30 cellular contexts compared by ENCODE assay signal in genomic region chr16:82042841-82043240, GRCh38. TPM values are rescaled to one million over a fixed set of nuclear protein-coding genes. Genes with fewer than 3 reads are reported as not detected.
"Had no signal": no experiment of that assay in that cellular context is flagged by ENCODE, and none has a peak within 500 bp of the region (broad histone marks: within the 10 kb centered on the region; RNA-seq: fewer than 3 reads in every experiment).

No MANE protein-coding gene starts in this region.

- H3K27me3 ChIP-seq: adrenal gland, ascending aorta, left lung, ovary, right atrium auricular region, suprapubic skin, upper lobe of right lung had no signal

- H3K4me1 ChIP-seq: adrenal gland, ascending aorta, breast epithelium, gastroesophageal sphincter, left lung, psoas muscle, right atrium auricular region, suprapubic skin, tibial artery, upper lobe of right lung had no signal

- H3K4me3 Mint-ChIP-seq: activated T-cell treated with anti-CD3 and anti-CD28 coated beads, Interleukin-2, amount 50 U/mL, for 72 hours; nephron; T-helper 1 cell treated with Interleukin-12 subunit alpha and Interleukin-12 subunit beta and Interleukin-4 antibody, amounts not matched to agents 30 μg/mL and 1 μg/mL, for 36 hours had no signal

- H3K9me3 Mint-ChIP-seq: activated naive CD4-positive, alpha-beta T cell treated with anti-CD3 and anti-CD28 coated beads, Interleukin-2, amount 50 U/mL, for 72 hours; activated T-cell treated with anti-CD3 and anti-CD28 coated beads, Interleukin-2, amount 50 U/mL, for 72 hours; nephron; T-helper 1 cell treated with Interleukin-12 subunit alpha and Interleukin-12 subunit beta and Interleukin-4 antibody, amounts not matched to agents 30 μg/mL and 1 μg/mL, for 36 hours had no signal

- H3K9me3 ChIP-seq: adrenal gland, ascending aorta, breast epithelium, gastroesophageal sphincter, left lung, ovary, psoas muscle, right atrium auricular region, suprapubic skin, tibial artery, upper lobe of right lung had no signal

- H3K4me3 ChIP-seq: adrenal gland, ascending aorta, breast epithelium, gastroesophageal sphincter, left lung, lung, ovary, psoas muscle, right atrium auricular region, suprapubic skin, tibial artery, upper lobe of right lung had no signal

- H3K27ac ChIP-seq: adrenal gland, ascending aorta, breast epithelium, gastroesophageal sphincter, left lung, ovary, psoas muscle, right atrium auricular region, suprapubic skin, tibial artery, upper lobe of right lung, VCaP had no signal

- H3K36me3 ChIP-seq: adrenal gland, ascending aorta, breast epithelium, gastroesophageal sphincter, left lung, ovary, right atrium auricular region, suprapubic skin, tibial artery, upper lobe of right lung had no signal

- H3K27ac Mint-ChIP-seq: activated naive CD4-positive, alpha-beta T cell treated with anti-CD3 and anti-CD28 coated beads, Interleukin-2, amount 50 U/mL, for 72 hours; activated T-cell treated with anti-CD3 and anti-CD28 coated beads, Interleukin-2, amount 50 U/mL, for 72 hours; nephron; T-helper 1 cell treated with Interleukin-12 subunit alpha and Interleukin-12 subunit beta and Interleukin-4 antibody, amounts not matched to agents 30 μg/mL and 1 μg/mL, for 36 hours had no signal

- DNase-seq: activated CD4-positive, alpha-beta T cell treated with anti-CD3 and anti-CD28 coated beads for 4 hours; activated CD4-positive, alpha-beta T cell treated with anti-CD3 and anti-CD28 coated beads, Interleukin-2, amount 50 U/mL, for 4 hours; activated naive CD4-positive, alpha-beta T cell; activated T-cell treated with anti-CD3 and anti-CD28 coated beads for 4 hours; activated T-cell treated with anti-CD3 and anti-CD28 coated beads, Interleukin-2, amount 50 U/mL, for 72 hours; adrenal gland; central memory CD4-positive, alpha-beta T cell; dermis blood vessel endothelial cell; effector CD4-positive, alpha-beta T cell; head of caudate nucleus; hypothalamus; kidney glomerular epithelial cell; left lung; ovary; psoas muscle; stimulated activated naive CD4-positive, alpha-beta T cell; SW 1271; T-helper 9 cell; tibial artery; upper lobe of right lung had no signal

- H3K36me3 Mint-ChIP-seq: activated naive CD4-positive, alpha-beta T cell treated with anti-CD3 and anti-CD28 coated beads, Interleukin-2, amount 50 U/mL, for 72 hours had no signal

RNA-seq across cellular contexts. Expression of gene HSD17B2, which starts 7.8 kb away (rescaled TPM):
- total RNA-seq: activated naive CD4-positive, alpha-beta T cell treated with anti-CD3 and anti-CD28 coated beads, Interleukin-2, amount 50 U/mL, for 72 hours; activated T-cell treated with anti-CD3 and anti-CD28 coated beads, Interleukin-2, amount 50 U/mL, for 72 hours; adrenal gland; ascending aorta; psoas muscle; right atrium auricular region had no signal
